In genomic region chr12:6338536-6338935, GRCh38 we compare ENCODE assay signal across 7 cellular contexts. TPM values are rescaled to one million over a fixed set of nuclear protein-coding genes. Genes with fewer than 3 reads are reported as not detected.
DNase-seq lines count a peak whose midpoint lies in the region; ATAC-seq and TF ChIP-seq lines count a peak whose summit lies in the region.
"Not testable (repeated sequence)": the region's sequence is repeated elsewhere in the genome, so short reads cannot be mapped to it uniquely, and the experiment has no call there.
"Had no signal": no experiment of that assay in that cellular context is flagged by ENCODE, and none has a peak within 500 bp of the region (broad histone marks: within the 10 kb centered on the region; RNA-seq: fewer than 3 reads in every experiment).

No MANE protein-coding gene starts in this region.

- H3K4me1 ChIP-seq in ascending aorta = peaks cover 30 to 56% of the 10 kb centered on the region in 2 donors
- peaks cover 0 to 56% (median 25%) of the 10 kb centered on the region in 4 donors for H3K4me1 ChIP-seq in right lobe of liver
- H3K4me1 ChIP-seq in uterus = peaks cover 6 to 38% of the 10 kb centered on the region in 2 donors

- not testable (repeated sequence) for TF ChIP-seq POLR2A in right lobe of liver (IDR thresholded peaks at IDR 0.05); uterus (IDR thresholded peaks at IDR 0.05)

- WGBS in right lobe of liver (ENCODE audit: insufficient coverage, low coverage, low lambda C conversion rate, missing lambda C conversion rate) = 49% methylated on average over 6 of the region's 8 CpGs

- H3K36me3 ChIP-seq in ascending aorta = peaks cover 13 to 15% of the 10 kb centered on the region in 2 donors
- peaks cover 0 to 11% (median 5%) of the 10 kb centered on the region in 4 donors for H3K36me3 ChIP-seq in right lobe of liver
- not testable (repeated sequence) for H3K36me3 ChIP-seq in uterus

- H3K27me3 ChIP-seq in ascending aorta, right lobe of liver, uterus: not testable (repeated sequence)

- H3K27ac ChIP-seq in ascending aorta = peak overlapping the region; percentile 97 to 98
- peak overlapping the region; percentile 97 to 100 (median 99) for H3K27ac ChIP-seq in right lobe of liver
- peak overlapping the region; percentile 95 to 97 for H3K27ac ChIP-seq in uterus

- intact Hi-C loops in ascending aorta (cut with DNase I) = loop anchor here (5.0 kb wide), 2 partner anchors 111 to 134 kb away; partner anchors contain the start of gene VAMP1
- intact Hi-C loops in right lobe of liver (cut with DNase I) = loop anchor here (10.0 kb wide), 2 partner anchors 46 to 196 kb away; partner anchors contain the start of genes LTBR (in 2 of the 2) and GAPDH (in 1 of the 2)
- intact Hi-C loops in uterus (cut with DNase I; ENCODE audit: low total_unique reads) = loop anchor here (5.0 to 10.0 kb wide), 2 partner anchors 39 to 196 kb away; partner anchors contain the start of genes GAPDH and SCNN1A

- TF ChIP-seq CTCF in HFF-Myc (IDR thresholded peaks at IDR 0.05; ENCODE audit: low read depth, low read length, missing control alignments); ascending aorta (IDR thresholded peaks at IDR 0.05); epithelial cell of proximal tubule (conservative IDR thresholded peaks at IDR 0.05; ENCODE audit: low read depth, low read length); right lobe of liver (IDR thresholded peaks at IDR 0.05); uterus (IDR thresholded peaks at IDR 0.05): not testable (repeated sequence)

- DNase-seq in HFF-Myc (ENCODE audit: extremely low read depth, low read depth); ascending aorta (ENCODE audit: low spot score in 2 of 2); epithelial cell of proximal tubule (ENCODE audit: low read depth); right lobe of liver; skeletal muscle cell (ENCODE audit: low read depth); uterus: not testable (repeated sequence)

- peak overlapping the region; percentile 78 for H3K4me3 ChIP-seq in HFF-Myc (replicated peaks; ENCODE audit: low read depth, low read length)
- H3K4me3 ChIP-seq in ascending aorta = peak overlapping the region; percentile 90 to 93
- H3K4me3 ChIP-seq in epithelial cell of proximal tubule (ENCODE audit: low read depth, low read length) = peak overlapping the region; percentile 95
- peak overlapping the region; percentile 92 to 100 (median 99) for H3K4me3 ChIP-seq in right lobe of liver
- H3K4me3 ChIP-seq in skeletal muscle cell (ENCODE audit: low read depth, low read length) = peak overlapping the region; percentile 98
- H3K4me3 ChIP-seq in uterus = peak overlapping the region in 1 of 2 donors; percentile 60

- not testable (repeated sequence) for H3K9me3 ChIP-seq in ascending aorta, right lobe of liver, uterus

- ATAC-seq in right lobe of liver = not testable (repeated sequence)

RNA-seq across cellular contexts. Expression of gene TNFRSF1A, which starts 3.3 kb away (rescaled TPM):
- total RNA-seq in ascending aorta (528 TPM), epithelial cell of proximal tubule (163 and 186 TPM in 2 replicates), right lobe of liver (100 to 1,000 TPM in 4 of 6 experiments, 10 to 100 TPM in 2; 70.6 to 199 (median 117) TPM), uterus (100 to 1,000 TPM in 3 of 4 donors, 10 to 100 TPM in 1; 71.8 to 297 (median 174) TPM)

RNA-seq across cellular contexts. Expression of gene PLEKHG6, which starts 28.1 kb away (rescaled TPM):
- total RNA-seq in ascending aorta = not detected
- 3.5 and 9.6 TPM in 2 replicates for total RNA-seq in epithelial cell of proximal tubule
- 1 to 10 TPM; 2.3 to 5.5 (median 3.3) TPM for total RNA-seq in right lobe of liver
- total RNA-seq in uterus = 1 to 10 TPM in 2 of 4 donors, under 1 TPM in 1, not detected in 1; 0.29 to 1.9 (median 1.7) TPM
- total RNA-seq: activated CD4-positive, alpha-beta memory T cell treated with anti-CD3 and anti-CD28 coated beads for 36 hours had no signal

RNA-seq across cellular contexts. Expression of gene SCNN1A, which starts 36.8 kb away (rescaled TPM):
- total RNA-seq in ascending aorta = 14.3 TPM
- total RNA-seq in epithelial cell of proximal tubule = 15.6 and 52.2 TPM in 2 replicates
- 1 to 10 TPM; 2.1 to 9.5 (median 6.0) TPM for total RNA-seq in right lobe of liver
- 10 to 100 TPM in 2 of 4 donors, 1 to 10 TPM in 2; 1.3 to 38.3 (median 7.3) TPM for total RNA-seq in uterus

RNA-seq across cellular contexts. Expression of gene LTBR, which starts 45.4 kb away (rescaled TPM):
- total RNA-seq in ascending aorta (284 TPM), epithelial cell of proximal tubule (108 and 152 TPM in 2 replicates), right lobe of liver (100 to 1,000 TPM in 3 of 6 experiments, 10 to 100 TPM in 3; 83.8 to 235 (median 103) TPM), uterus (100 to 1,000 TPM in 1 of 4 donors, 10 to 100 TPM in 3; 28.1 to 116 (median 83.5) TPM)
